Comparison of ENCODE assay signal across 27 cellular contexts in genomic region chr14:30185832-30186231, GRCh38.
A peak's percentile ranks its signal among the peaks of the same experiment; 100 is the strongest.
DNase-seq lines count a peak whose midpoint lies in the region; ATAC-seq and TF ChIP-seq lines count a peak whose summit lies in the region.
"Had no signal": no experiment of that assay in that cellular context is flagged by ENCODE, and none has a peak within 500 bp of the region (broad histone marks: within the 10 kb centered on the region; RNA-seq: fewer than 3 reads in every experiment).

No MANE protein-coding gene starts in this region.

- H3K27me3 Mint-ChIP-seq in neural progenitor cell (ENCODE audit: insufficient read depth, low read depth) = no peaks in the 10 kb centered on the region
- no peaks in the 10 kb centered on the region for H3K27me3 Mint-ChIP-seq in naive thymus-derived CD4-positive, alpha-beta T cell
- H3K27me3 Mint-ChIP-seq: activated CD4-positive, alpha-beta T cell treated with anti-CD3 and anti-CD28 coated beads, Interleukin-2, amount 10 ng/mL, durations not matched to agents 24 days and 14 days; CD4-positive, alpha-beta memory T cell had no signal

- TF ChIP-seq CTCF in AG10803 (conservative IDR thresholded peaks at IDR 0.05; ENCODE audit: low read length) (peak; percentile 9; the same call in 1 of the 2 replicates), epithelial cell of proximal tubule (conservative IDR thresholded peaks at IDR 0.05; ENCODE audit: low read depth, low read length) (peak; percentile 33), neural progenitor cell (IDR thresholded peaks at IDR 0.05) (peak; percentile 36)

- H3K9ac ChIP-seq in neural progenitor cell = no peak overlapping the region

- H3K4me2 ChIP-seq in neural progenitor cell = no peak overlapping the region

- H3K4me1 Mint-ChIP-seq in neural progenitor cell = no peaks in the 10 kb centered on the region
- no peaks in the 10 kb centered on the region for H3K4me1 Mint-ChIP-seq in naive thymus-derived CD4-positive, alpha-beta T cell
- H3K4me1 Mint-ChIP-seq: activated CD4-positive, alpha-beta T cell treated with anti-CD3 and anti-CD28 coated beads, Interleukin-2, amount 10 ng/mL, durations not matched to agents 24 days and 14 days; CD4-positive, alpha-beta memory T cell had no signal

- H3K4me3 Mint-ChIP-seq in neural progenitor cell = no peak overlapping the region
- no peak overlapping the region for H3K4me3 Mint-ChIP-seq in naive thymus-derived CD4-positive, alpha-beta T cell
- H3K4me3 Mint-ChIP-seq: activated CD4-positive, alpha-beta T cell treated with anti-CD3 and anti-CD28 coated beads, Interleukin-2, amount 10 ng/mL, durations not matched to agents 24 days and 14 days; CD4-positive, alpha-beta memory T cell had no signal

- H3K36me3 ChIP-seq in neural progenitor cell = no peaks in the 10 kb centered on the region
- no peaks in the 10 kb centered on the region for H3K36me3 ChIP-seq in naive thymus-derived CD4-positive, alpha-beta T cell (ENCODE audit: control insufficient read depth in 2 of 3, insufficient read depth in 3 of 3, low read length in 3 of 3)
- H3K36me3 ChIP-seq: adrenal gland, ovary, right atrium auricular region, thoracic aorta, vagina had no signal

- H3K9me3 Mint-ChIP-seq in neural progenitor cell = no peaks in the 10 kb centered on the region
- peaks cover 0 to 14% (median 0%) of the 10 kb centered on the region in 11 donors for H3K9me3 Mint-ChIP-seq in naive thymus-derived CD4-positive, alpha-beta T cell
- H3K9me3 Mint-ChIP-seq: activated CD4-positive, alpha-beta T cell treated with anti-CD3 and anti-CD28 coated beads, Interleukin-2, amount 10 ng/mL, durations not matched to agents 24 days and 14 days had no signal

- POLR2A ChIA-PET in HEK293T (lab: Yijun Ruan, JAX) = no interaction called here
- POLR2A ChIA-PET in naive thymus-derived CD4-positive, alpha-beta T cell (lab: Charles Lee) = no interaction called here

- H2AFZ ChIP-seq in neural progenitor cell (replicated peaks) = peak overlapping the region; percentile 33

- intact Hi-C loops in sciatic nerve (cut with DNase I) = no loop called here
- intact Hi-C loops in naive thymus-derived CD4-positive, alpha-beta T cell (cut with micrococcal nuclease) = no loop called here

- CTCF ChIA-PET in HEK293T (lab: Yijun Ruan, JAX) = no interaction called here
- CTCF ChIA-PET in naive thymus-derived CD4-positive, alpha-beta T cell (lab: Charles Lee) = no interaction called here

- H3K27ac ChIP-seq in neural progenitor cell = no peak overlapping the region
- H3K27ac ChIP-seq in naive thymus-derived CD4-positive, alpha-beta T cell (ENCODE audit: low read depth, low read length) = no peak overlapping the region
- H3K27ac ChIP-seq: adrenal gland, ovary, right atrium auricular region, thoracic aorta, vagina, VCaP had no signal

- H3K4me1 ChIP-seq in neural progenitor cell = no peaks in the 10 kb centered on the region
- H3K4me1 ChIP-seq in naive thymus-derived CD4-positive, alpha-beta T cell (ENCODE audit: control insufficient read depth in 2 of 2, insufficient read depth in 2 of 2, low read length in 2 of 2) = no peaks in the 10 kb centered on the region
- H3K4me1 ChIP-seq: adrenal gland, right atrium auricular region, vagina had no signal

- no peak for ATAC-seq in sciatic nerve
- ATAC-seq in naive thymus-derived CD4-positive, alpha-beta T cell = no peak
- ATAC-seq in HG02642 (IDR thresholded peaks at IDR 0.05; ENCODE audit: poor library complexity, unreplicated experiment) = no peak
- ATAC-seq: HepG2; left colon; stimulated activated naive CD8-positive, alpha-beta T cell treated with anti-CD3 and anti-CD28 coated beads, Interleukin-15, Interleukin-2, amounts not matched to agents 100 U/mL and 50 U/mL, for 24 hours had no signal

- H3K4me3 ChIP-seq in AG10803 (ENCODE audit: low read length) = no peak overlapping the region
- H3K4me3 ChIP-seq in epithelial cell of proximal tubule (ENCODE audit: low read depth, low read length) = no peak overlapping the region
- no peak overlapping the region for H3K4me3 ChIP-seq in neural progenitor cell
- no peak overlapping the region for H3K4me3 ChIP-seq in naive thymus-derived CD4-positive, alpha-beta T cell (ENCODE audit: low read length)
- H3K4me3 ChIP-seq: adrenal gland, ovary, right atrium auricular region, thoracic aorta, vagina had no signal

- no peaks in the 10 kb centered on the region for H3K9me3 ChIP-seq in neural progenitor cell (ENCODE audit: low read depth)
- H3K9me3 ChIP-seq in naive thymus-derived CD4-positive, alpha-beta T cell (ENCODE audit: control insufficient read depth in 2 of 3, low read length in 3 of 3) = no peaks in the 10 kb centered on the region
- H3K9me3 ChIP-seq: adrenal gland, ovary, right atrium auricular region, thoracic aorta, vagina had no signal

- H3F3A ChIP-seq in neural progenitor cell (ENCODE audit: low read depth) = no peaks in the 10 kb centered on the region

- no peak overlapping the region for H3K27ac Mint-ChIP-seq in neural progenitor cell
- H3K27ac Mint-ChIP-seq in naive thymus-derived CD4-positive, alpha-beta T cell = no peak overlapping the region
- H3K27ac Mint-ChIP-seq: activated CD4-positive, alpha-beta T cell treated with anti-CD3 and anti-CD28 coated beads, Interleukin-2, amount 10 ng/mL, durations not matched to agents 24 days and 14 days; CD4-positive, alpha-beta memory T cell had no signal

- H3K36me3 Mint-ChIP-seq in neural progenitor cell = no peaks in the 10 kb centered on the region
- H3K36me3 Mint-ChIP-seq in naive thymus-derived CD4-positive, alpha-beta T cell = no peaks in the 10 kb centered on the region
- H3K36me3 Mint-ChIP-seq: CD4-positive, alpha-beta memory T cell had no signal

- no peaks in the 10 kb centered on the region for H3K79me2 ChIP-seq in neural progenitor cell (ENCODE audit: low read depth)

- no peak for DNase-seq in AG10803 (ENCODE audit: low read depth)
- DNase-seq in HEK293T (ENCODE audit: extremely low spot score) = peak; percentile 5
- no peak for DNase-seq in epithelial cell of proximal tubule (ENCODE audit: low read depth)
- no peak for DNase-seq in neural progenitor cell (ENCODE audit: low spot score)
- DNase-seq in sciatic nerve (ENCODE audit: low spot score) = no peak
- DNase-seq in GM19240 (ENCODE audit: insufficient read length, low spot score) = no peak
- no peak for DNase-seq in naive thymus-derived CD4-positive, alpha-beta T cell
- DNase-seq: activated CD4-positive, alpha-beta T cell treated with anti-CD3 and anti-CD28 coated beads, Interleukin-2, amount 10 ng/mL, durations not matched to agents 24 days and 14 days; activated naive CD4-positive, alpha-beta T cell; activated T-cell treated with anti-CD3 and anti-CD28 coated beads, Interleukin-2, amount 50 U/mL, for 48 hours; adrenal gland; CD4-positive, alpha-beta memory T cell; cortex of kidney; Kasumi-1; left colon; mesenchymal stem cell; NCI-H1694 treated with DMSO at 0.1 percent for 48 hours; NCI-H526 treated with DMSO at 0.1 percent for 48 hours; ovary; stimulated activated CD4-positive, alpha-beta T cell treated with anti-CD3 and anti-CD28 coated beads, Interleukin-4, amount 100 ng/mL, for 4 hours; stimulated activated naive CD8-positive, alpha-beta T cell treated with anti-CD3 and anti-CD28 coated beads, Interleukin-15, Interleukin-2, amounts not matched to agents 100 U/mL and 50 U/mL, for 24 hours had no signal

- H3K27me3 ChIP-seq in neural progenitor cell = no peaks in the 10 kb centered on the region
- no peaks in the 10 kb centered on the region for H3K27me3 ChIP-seq in naive thymus-derived CD4-positive, alpha-beta T cell (ENCODE audit: control insufficient read depth in 2 of 2, insufficient read depth in 2 of 2, low read length in 2 of 2)
- H3K27me3 ChIP-seq: adrenal gland, ovary, right atrium auricular region, vagina had no signal

- H4K20me1 ChIP-seq in neural progenitor cell (ENCODE audit: low read depth) = no peaks in the 10 kb centered on the region

TF ChIP-seq in HEK293T, 16 proteins besides CTCF, POLR2A, EP300 and RAD21:
- TF ChIP-seq FOXM1 (IDR thresholded peaks at IDR 0.05; ENCODE audit: borderline replicate concordance) = no peak
- TF ChIP-seq HDGF (IDR thresholded peaks at IDR 0.05; ENCODE audit: borderline replicate concordance) = no peak
- TF ChIP-seq CTBP1 (IDR thresholded peaks at IDR 0.05; ENCODE audit: borderline replicate concordance) = no peak
- TF ChIP-seq TARDBP (IDR thresholded peaks at IDR 0.05) = no peak
- TF ChIP-seq ARNT (IDR thresholded peaks at IDR 0.05) = no peak
- TF ChIP-seq ZNF384 (IDR thresholded peaks at IDR 0.05) = no peak
- TF ChIP-seq PKNOX1 (IDR thresholded peaks at IDR 0.05) = no peak
- no peak for TF ChIP-seq SP1 (IDR thresholded peaks at IDR 0.05)
- no peak for TF ChIP-seq NFRKB (IDR thresholded peaks at IDR 0.05)
- no peak for TF ChIP-seq FOXK2 (IDR thresholded peaks at IDR 0.05)
